In the genomic region with DNA sequence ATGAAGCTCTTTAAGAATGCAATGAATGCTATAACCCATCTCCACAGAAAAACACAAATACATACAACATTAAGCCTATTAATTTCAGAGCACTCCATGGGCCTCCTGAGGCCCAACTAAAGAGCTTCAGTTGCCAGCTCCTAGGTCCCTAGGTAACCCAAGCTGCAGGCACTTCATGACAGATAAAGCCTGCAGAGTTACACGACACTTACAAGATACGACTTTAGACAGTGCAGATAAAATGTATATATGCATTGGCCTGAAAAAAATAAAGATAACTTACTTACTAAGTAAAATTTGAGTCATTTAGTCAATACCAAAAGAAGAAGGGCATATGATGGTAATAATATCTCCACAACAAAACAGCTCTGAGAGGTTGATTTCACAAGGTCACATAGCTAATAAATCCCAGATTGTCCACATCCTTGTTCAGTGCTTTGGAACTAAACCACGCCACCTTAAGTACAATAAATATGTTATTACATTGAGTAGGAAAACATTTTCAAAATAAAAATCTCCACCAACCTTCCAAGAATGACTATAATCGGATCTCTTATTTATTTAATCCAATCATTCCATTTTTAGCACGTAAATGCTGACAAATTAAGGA, we compare ENCODE assay signal across 16 cellular contexts. TPM values are rescaled to one million over a fixed set of nuclear protein-coding genes. Genes with fewer than 3 reads are reported as not detected.
A peak's percentile ranks its signal among the peaks of the same experiment; 100 is the strongest.
DNase-seq lines count a peak whose midpoint lies in the region; ATAC-seq and TF ChIP-seq lines count a peak whose summit lies in the region.
"Had no signal": no experiment of that assay in that cellular context is flagged by ENCODE, and none has a peak within 500 bp of the region (broad histone marks: within the 10 kb centered on the region; RNA-seq: fewer than 3 reads in every experiment).

No MANE protein-coding gene starts in this region.

- H4K20me1 ChIP-seq in IMR-90 (ENCODE audit: insufficient read depth, low read length) = peaks cover 66% of the 10 kb centered on the region

- H2AK5ac ChIP-seq in IMR-90 (ENCODE audit: low read depth, low read length) = no peak overlapping the region

- dilution Hi-C loops in IMR-90 (cut with HindIII; ENCODE audit: low sequenced_read_pairs, unreplicated experiment) = no loop called here

- H3K4me2 ChIP-seq in IMR-90 (ENCODE audit: low read depth, low read length) = peak overlapping the region; percentile 52

- no peak overlapping the region for H4K5ac ChIP-seq in IMR-90 (ENCODE audit: low read depth, low read length)

- no peak for TF ChIP-seq POLR2A in IMR-90 (IDR thresholded peaks at IDR 0.05; ENCODE audit: low read depth, low read length)
- TF ChIP-seq POLR2A in thyroid gland (IDR thresholded peaks at IDR 0.05) = no peak

- CTCF ChIA-PET in IMR-90 (lab: Yijun Ruan, JAX) = interaction anchor here (0.9 to 1.2 kb wide), 2 partner anchors 54 to 57 kb away, joined by 3 read pairs; no protein-coding TSS in a partner anchor

- no peak for TF ChIP-seq RAD21 in IMR-90 (IDR thresholded peaks at IDR 0.05; ENCODE audit: low read length)

- WGBS in IMR-90 (ENCODE audit: extremely low coverage in 2 of 2, insufficient read length in 1 of 2), 2 experiments = no CpG with 5 or more reads among the region's 5 CpGs
- 80 to 86% methylated on average over 5 of the region's 5 CpGs for WGBS in thyroid gland, 2 donors

- intact Hi-C loops in IMR-90 (cut with micrococcal nuclease) = loop anchor here (5.0 to 10.0 kb wide), 2 partner anchors 36 to 129 kb away; no protein-coding TSS in a partner anchor
- intact Hi-C loops in dorsolateral prefrontal cortex (cut with DNase I) = loop anchor here in 1 of 2 donors (10.0 kb wide), 2 partner anchors 81 to 309 kb away; a partner anchor contains a TSS
- intact Hi-C loops in activated CD4-positive, alpha-beta T cell treated with anti-CD3 and anti-CD28 coated beads, Interleukin-2, amount 10 ng/mL, durations not matched to agents 24 days and 14 days (cut with micrococcal nuclease) = no loop called here
- intact Hi-C loops in thyroid gland (cut with DNase I) = no loop called here

- no peak overlapping the region for H2BK20ac ChIP-seq in IMR-90 (ENCODE audit: low read depth, low read length)

- no peak overlapping the region for H3K4ac ChIP-seq in IMR-90 (ENCODE audit: low read depth, low read length)

- no peak overlapping the region for H3K4me3 ChIP-seq in AG10803 (ENCODE audit: low read length)
- H3K4me3 ChIP-seq in IMR-90 (ENCODE audit: insufficient read depth, low read depth, low read length) = no peak overlapping the region
- H3K4me3 ChIP-seq in dorsolateral prefrontal cortex = peak overlapping the region in 33 of 59 donors; percentile 11 to 98 (median 92)
- H3K4me3 ChIP-seq in thyroid gland (replicated peaks in 1 of 3) = no peak overlapping the region

- no peak overlapping the region for H2BK5ac ChIP-seq in IMR-90 (ENCODE audit: low read depth, low read length, poor library complexity, severe bottlenecking)

- H3K27me3 Mint-ChIP-seq in nephron progenitor cell (ENCODE audit: low read depth, poor library complexity) = no peaks in the 10 kb centered on the region
- no peaks in the 10 kb centered on the region for H3K27me3 Mint-ChIP-seq in activated CD4-positive, alpha-beta T cell treated with anti-CD3 and anti-CD28 coated beads, Interleukin-2, amount 10 ng/mL, durations not matched to agents 24 days and 14 days
- H3K27me3 Mint-ChIP-seq: activated naive CD8-positive, alpha-beta T cell treated with anti-CD3 and anti-CD28 coated beads for 36 hours; B cell had no signal

- H3K27ac ChIP-seq in IMR-90 (ENCODE audit: insufficient read depth, low read length) (no peak overlapping the region), dorsolateral prefrontal cortex (peak overlapping the region in 2 of 59 donors; percentile 3 to 29), thyroid gland (no peak overlapping the region)
- H3K27ac ChIP-seq: esophagus squamous epithelium, parathyroid adenoma had no signal

- TF ChIP-seq CTCF in AG10803 (conservative IDR thresholded peaks at IDR 0.05; ENCODE audit: low read length) (peak; percentile 21; the same call in 1 of the 2 replicates), IMR-90 (conservative IDR thresholded peaks at IDR 0.05; ENCODE audit: low read depth, low read length) (no peak), dorsolateral prefrontal cortex (IDR thresholded peaks at IDR 0.05 in 54 of 56, conservative IDR thresholded peaks at IDR 0.05 in 2 of 56; ENCODE audit: low read depth in 1 of 56, partially characterized antibody in 56 of 56) (no peak), nephron progenitor cell (IDR thresholded peaks at IDR 0.05) (no peak), thyroid gland (IDR thresholded peaks at IDR 0.05) (no peak)

- no peak overlapping the region for H2AFZ ChIP-seq in IMR-90 (replicated peaks; ENCODE audit: low read length, poor library complexity)
- H2AFZ ChIP-seq: parathyroid adenoma had no signal

- peak overlapping the region; percentile 51 for H3K4me3 Mint-ChIP-seq in nephron progenitor cell
- H3K4me3 Mint-ChIP-seq in activated CD4-positive, alpha-beta T cell treated with anti-CD3 and anti-CD28 coated beads, Interleukin-2, amount 10 ng/mL, durations not matched to agents 24 days and 14 days = no peak overlapping the region
- H3K4me3 Mint-ChIP-seq: activated naive CD8-positive, alpha-beta T cell treated with anti-CD3 and anti-CD28 coated beads for 36 hours; B cell; mesothelial cell of epicardium had no signal

- H3K9me1 ChIP-seq in IMR-90 (ENCODE audit: insufficient read depth, low read length) = peaks cover 11% of the 10 kb centered on the region; the same call in 1 of the 2 replicates

- peaks cover 15% of the 10 kb centered on the region for H3K4me1 ChIP-seq in IMR-90 (ENCODE audit: control insufficient read depth, insufficient read depth, low read length)
- peaks cover 52 to 56% of the 10 kb centered on the region in 2 donors for H3K4me1 ChIP-seq in thyroid gland

- H3K4me1 Mint-ChIP-seq in nephron progenitor cell = peaks cover 58% of the 10 kb centered on the region
- H3K4me1 Mint-ChIP-seq in activated CD4-positive, alpha-beta T cell treated with anti-CD3 and anti-CD28 coated beads, Interleukin-2, amount 10 ng/mL, durations not matched to agents 24 days and 14 days = peaks cover 40% of the 10 kb centered on the region

- DNase-seq in AG10803 (ENCODE audit: low read depth) (peak; percentile 79), IMR-90 (no peak), dorsolateral prefrontal cortex (no peak), nephron progenitor cell (no peak), thyroid gland (no peak)
- DNase-seq in activated CD4-positive, alpha-beta T cell treated with anti-CD3 and anti-CD28 coated beads, Interleukin-2, amount 10 ng/mL, durations not matched to agents 24 days and 14 days = no peak
- DNase-seq: activated CD4-positive, CD25-positive, alpha-beta regulatory T cell treated with anti-CD3 and anti-CD28 coated beads, Interleukin-2, amount 50 U/mL, for 72 hours; activated naive CD8-positive, alpha-beta T cell treated with anti-CD3 and anti-CD28 coated beads for 36 hours; activated T-cell treated with anti-CD3 and anti-CD28 coated beads for 4 hours; esophagus squamous epithelium; SW 1271 had no signal

- no peak overlapping the region for H2BK15ac ChIP-seq in IMR-90 (ENCODE audit: low read depth, low read length)

- H3K23ac ChIP-seq in IMR-90 (ENCODE audit: low read depth, low read length) = no peak overlapping the region

- no peak for ATAC-seq in IMR-90 (ENCODE audit: low read depth)
- no peak for ATAC-seq in GM18520 (IDR thresholded peaks at IDR 0.05; ENCODE audit: unreplicated experiment)
- no peak for ATAC-seq in HG03378 (IDR thresholded peaks at IDR 0.05; ENCODE audit: unreplicated experiment)

- peaks cover 6 to 57% of the 10 kb centered on the region in 2 experiments for H3K79me1 ChIP-seq in IMR-90 (ENCODE audit: low read depth in 1 of 2, low read length in 2 of 2)

- H3K9ac ChIP-seq in IMR-90 (ENCODE audit: low read depth, low read length) = no peak overlapping the region
- H3K9ac ChIP-seq: parathyroid adenoma had no signal

- BruUV-seq in IMR-90 (replicated peaks; lab: Mats Ljungman, UMichigan) = no TSS peak

- no peak overlapping the region for H3K18ac ChIP-seq in IMR-90 (ENCODE audit: low read depth, low read length)

- H3K9me3 Mint-ChIP-seq in nephron progenitor cell = no peaks in the 10 kb centered on the region
- H3K9me3 Mint-ChIP-seq in activated CD4-positive, alpha-beta T cell treated with anti-CD3 and anti-CD28 coated beads, Interleukin-2, amount 10 ng/mL, durations not matched to agents 24 days and 14 days = no peaks in the 10 kb centered on the region
- H3K9me3 Mint-ChIP-seq: activated naive CD8-positive, alpha-beta T cell treated with anti-CD3 and anti-CD28 coated beads for 36 hours; mesothelial cell of epicardium had no signal

- H2AK9ac ChIP-seq in IMR-90 (replicated peaks; ENCODE audit: low read depth, low read length, poor library complexity) = no peak overlapping the region

- no peak overlapping the region for H4K91ac ChIP-seq in IMR-90 (ENCODE audit: insufficient read depth, low read depth, low read length)

- no peaks in the 10 kb centered on the region for H3K27me3 ChIP-seq in IMR-90 (ENCODE audit: control insufficient read depth, insufficient read depth, low read length)
- H3K27me3 ChIP-seq in dorsolateral prefrontal cortex = no peaks in the 10 kb centered on the region
- no peaks in the 10 kb centered on the region for H3K27me3 ChIP-seq in thyroid gland
- H3K27me3 ChIP-seq: esophagus squamous epithelium had no signal

- H3K36me3 Mint-ChIP-seq in nephron progenitor cell (ENCODE audit: low read depth) = peaks cover 5% of the 10 kb centered on the region
- H3K36me3 Mint-ChIP-seq in activated CD4-positive, alpha-beta T cell treated with anti-CD3 and anti-CD28 coated beads, Interleukin-2, amount 10 ng/mL, durations not matched to agents 24 days and 14 days (ENCODE audit: low read depth) = peaks cover 4% of the 10 kb centered on the region
- H3K36me3 Mint-ChIP-seq: mesothelial cell of epicardium had no signal

- H3K36me3 ChIP-seq in IMR-90 (ENCODE audit: control insufficient read depth, insufficient read depth, low read length) (no peaks in the 10 kb centered on the region), thyroid gland (no peaks in the 10 kb centered on the region)
- H3K36me3 ChIP-seq: esophagus squamous epithelium had no signal

- H3K14ac ChIP-seq in IMR-90 (replicated peaks; ENCODE audit: low read depth, low read length) = no peak overlapping the region

- in situ Hi-C loops in IMR-90 (cut with MboI; ENCODE audit: low sequenced_read_pairs) = no loop called here

- POLR2A ChIA-PET in IMR-90 (lab: Charles Lee; ENCODE audit: unreplicated experiment) = interaction anchor here (0.6 kb wide), 1 partner anchor 26 kb away, joined by 7 read pairs; no protein-coding TSS in a partner anchor

- H3K56ac ChIP-seq in IMR-90 (ENCODE audit: extremely low read depth, insufficient read depth, low read length) = no peak overlapping the region

- H3K9me3 ChIP-seq in IMR-90 (ENCODE audit: control insufficient read depth, insufficient read depth, low read length) = no peaks in the 10 kb centered on the region
- no peaks in the 10 kb centered on the region for H3K9me3 ChIP-seq in thyroid gland
- H3K9me3 ChIP-seq: esophagus squamous epithelium had no signal

- H4K8ac ChIP-seq in IMR-90 (ENCODE audit: low read depth in 2 of 2, low read length in 2 of 2) = no peak overlapping the region

- H3K27ac Mint-ChIP-seq in nephron progenitor cell = no peak overlapping the region
- no peak overlapping the region for H3K27ac Mint-ChIP-seq in activated CD4-positive, alpha-beta T cell treated with anti-CD3 and anti-CD28 coated beads, Interleukin-2, amount 10 ng/mL, durations not matched to agents 24 days and 14 days
- H3K27ac Mint-ChIP-seq: activated naive CD8-positive, alpha-beta T cell treated with anti-CD3 and anti-CD28 coated beads for 36 hours; B cell; mesothelial cell of epicardium had no signal

- H2BK120ac ChIP-seq in IMR-90 (ENCODE audit: low read depth, low read length) = no peak overlapping the region

RNA-seq across cellular contexts. Expression of a gene that starts 3.4 kb away (rescaled TPM):
- total RNA-seq in IMR-90 (2012; rRNA removed) (32.6 and 48.3 TPM in 2 replicates), dorsolateral prefrontal cortex (100 to 1,000 TPM in 1 of 120 experiments, 10 to 100 TPM in 119; 50.1 to 100 (median 72.2) TPM), thyroid gland (10 to 100 TPM; 60.6 to 86.6 (median 75.6) TPM)
- 12.2 and 13.2 TPM in 2 replicates for polyA plus RNA-seq in IMR-90 (2012; rRNA removed)
- 2.0 and 2.7 TPM in 2 replicates for polyA plus RNA-seq in IMR-90 (2012; cell fraction: cytosol; rRNA removed)
- polyA plus RNA-seq in IMR-90 (2012; cell fraction: nucleus; rRNA removed; ENCODE audit: low replicate concordance) = 5.4 and 33.0 TPM in 2 replicates
- total RNA-seq in activated CD4-positive, alpha-beta T cell treated with anti-CD3 and anti-CD28 coated beads, Interleukin-2, amount 10 ng/mL, durations not matched to agents 24 days and 14 days = 12.9 and 16.6 TPM in 2 replicates

Comparison
In these comparisons a context has a peak if more than half of its experiments do, and no peak if none do; other contexts are left out.
1. H3K4me3 ChIP-seq: peak in dorsolateral prefrontal cortex (33 of 59); none in AG10803 (single experiment), IMR-90 (single experiment) and thyroid gland (0 of 3).